9 cellular contexts compared by ENCODE assay signal in the genomic region with DNA sequence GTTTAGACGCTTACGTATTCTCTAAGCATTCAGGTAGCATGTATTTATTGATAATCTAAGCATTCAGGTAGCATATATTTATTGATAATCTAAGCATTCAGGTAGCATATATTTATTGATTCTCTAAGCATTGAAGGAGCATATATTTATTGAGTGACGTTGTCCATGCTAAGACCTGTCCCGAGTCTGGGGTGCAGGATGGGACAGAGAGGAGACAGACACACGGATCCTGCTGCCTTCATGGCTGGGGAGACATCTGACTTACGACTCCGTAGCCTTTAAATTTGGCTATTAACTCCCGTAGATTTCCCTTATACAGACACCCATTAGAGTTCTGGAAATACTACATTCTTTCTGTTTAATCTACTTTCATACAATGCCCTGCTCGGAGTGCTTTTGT. TPM values are rescaled to one million over a fixed set of nuclear protein-coding genes. Genes with fewer than 3 reads are reported as not detected.
A peak's percentile ranks its signal among the peaks of the same experiment; 100 is the strongest.
DNase-seq lines count a peak whose midpoint lies in the region; ATAC-seq and TF ChIP-seq lines count a peak whose summit lies in the region.
"Had no signal": no experiment of that assay in that cellular context is flagged by ENCODE, and none has a peak within 500 bp of the region (broad histone marks: within the 10 kb centered on the region; RNA-seq: fewer than 3 reads in every experiment).

No MANE protein-coding gene starts in this region.

- CTCF ChIA-PET in CD8-positive, alpha-beta memory T cell (lab: Charles Lee): interaction anchor here (1.7 kb wide), 1 partner anchor 12 kb away, joined by 4 read pairs; no protein-coding TSS in a partner anchor

- H3K36me3 ChIP-seq in CD8-positive, alpha-beta memory T cell (ENCODE audit: insufficient read depth, low read length): no peaks in the 10 kb centered on the region

- no peaks in the 10 kb centered on the region for H3K9me3 ChIP-seq in CD8-positive, alpha-beta memory T cell (ENCODE audit: low read length)

- DNase-seq in CD8-positive, alpha-beta memory T cell: no peak
- peak; percentile 48 for DNase-seq in NCI-H748 (lab: John Stamatoyannopoulos, UW; ENCODE audit: unreplicated experiment)
- DNase-seq in effector memory CD8-positive, alpha-beta T cell: no peak
- DNase-seq in osteocyte (ENCODE audit: extremely low spot score, unreplicated experiment): no peak
- no peak for DNase-seq in RPMI8226
- DNase-seq in inferior parietal cortex (ENCODE audit: extremely low spot score): no peak
- DNase-seq in NCI-H2029 (lab: John Stamatoyannopoulos, UW): no peak
- DNase-seq: activated CD4-positive, alpha-beta T cell treated with anti-CD3 and anti-CD28 coated beads for 4 hours had no signal

- no peak overlapping the region for H3K27ac ChIP-seq in CD8-positive, alpha-beta memory T cell (ENCODE audit: low read depth, low read length)

- H3K4me3 ChIP-seq in CD8-positive, alpha-beta memory T cell (ENCODE audit: low read length): no peak overlapping the region

- peaks cover 0 to 12% of the 10 kb centered on the region in 2 donors for H3K27me3 Mint-ChIP-seq in CD8-positive, alpha-beta memory T cell
- H3K27me3 Mint-ChIP-seq in effector memory CD8-positive, alpha-beta T cell: peaks cover 0 to 5% of the 10 kb centered on the region in 2 donors
- H3K27me3 Mint-ChIP-seq in osteocyte (ENCODE audit: unreplicated experiment): no peaks in the 10 kb centered on the region

- H3K4me3 Mint-ChIP-seq in CD8-positive, alpha-beta memory T cell: peak overlapping the region; percentile 81 to 93 (median 91)
- H3K4me3 Mint-ChIP-seq in effector memory CD8-positive, alpha-beta T cell: peak overlapping the region; percentile 91 to 93
- peak overlapping the region; percentile 95 for H3K4me3 Mint-ChIP-seq in osteocyte (ENCODE audit: unreplicated experiment)

- POLR2A ChIA-PET in CD8-positive, alpha-beta memory T cell (lab: Charles Lee): no interaction called here

- H3K4me1 ChIP-seq in CD8-positive, alpha-beta memory T cell (ENCODE audit: insufficient read depth, low read length): peaks cover 6% of the 10 kb centered on the region

- H3K9me3 Mint-ChIP-seq in CD8-positive, alpha-beta memory T cell: peaks cover 2 to 27% (median 17%) of the 10 kb centered on the region in 5 donors
- peaks cover 3 to 14% of the 10 kb centered on the region in 2 donors for H3K9me3 Mint-ChIP-seq in effector memory CD8-positive, alpha-beta T cell
- H3K9me3 Mint-ChIP-seq in osteocyte (ENCODE audit: unreplicated experiment): peaks cover 15% of the 10 kb centered on the region

- H3K27ac Mint-ChIP-seq in CD8-positive, alpha-beta memory T cell: peak overlapping the region; percentile 6 to 89 (median 57)
- H3K27ac Mint-ChIP-seq in effector memory CD8-positive, alpha-beta T cell: peak overlapping the region; percentile 47 to 54
- H3K27ac Mint-ChIP-seq in osteocyte (ENCODE audit: unreplicated experiment): peak overlapping the region; percentile 94

- TF ChIP-seq CTCF in osteocyte (IDR thresholded peaks at IDR 0.05): no peak

- H3K36me3 Mint-ChIP-seq in CD8-positive, alpha-beta memory T cell: peaks cover 22 to 36% (median 35%) of the 10 kb centered on the region in 3 donors
- H3K36me3 Mint-ChIP-seq in effector memory CD8-positive, alpha-beta T cell (ENCODE audit: insufficient read depth): peaks cover 6% of the 10 kb centered on the region
- H3K36me3 Mint-ChIP-seq in osteocyte (ENCODE audit: unreplicated experiment): peaks cover 33% of the 10 kb centered on the region

- no peaks in the 10 kb centered on the region for H3K27me3 ChIP-seq in CD8-positive, alpha-beta memory T cell (ENCODE audit: insufficient read depth, low read length, poor library complexity, severe bottlenecking)

- H3K4me1 Mint-ChIP-seq in CD8-positive, alpha-beta memory T cell: peaks cover 9 to 20% (median 14%) of the 10 kb centered on the region in 3 donors
- H3K4me1 Mint-ChIP-seq in effector memory CD8-positive, alpha-beta T cell (ENCODE audit: low read depth in 2 of 2): peaks cover 7 to 10% of the 10 kb centered on the region in 2 donors
- peaks cover 22% of the 10 kb centered on the region for H3K4me1 Mint-ChIP-seq in osteocyte (ENCODE audit: unreplicated experiment)

- no peak for ATAC-seq in effector memory CD8-positive, alpha-beta T cell (replicated peaks)
- no peak for ATAC-seq in HG02870 (IDR thresholded peaks at IDR 0.05; ENCODE audit: unreplicated experiment)

RNA-seq across cellular contexts. Expression of gene SCCPDH, which starts 1.0 kb away (rescaled TPM):
- 10 to 100 TPM; 39.5 to 41.0 TPM for total RNA-seq in CD8-positive, alpha-beta memory T cell
- polyA plus RNA-seq in CD8-positive, alpha-beta memory T cell: 20.2 TPM
- 34.4 and 34.9 TPM in 2 replicates for total RNA-seq in osteocyte
